In the genomic region with DNA sequence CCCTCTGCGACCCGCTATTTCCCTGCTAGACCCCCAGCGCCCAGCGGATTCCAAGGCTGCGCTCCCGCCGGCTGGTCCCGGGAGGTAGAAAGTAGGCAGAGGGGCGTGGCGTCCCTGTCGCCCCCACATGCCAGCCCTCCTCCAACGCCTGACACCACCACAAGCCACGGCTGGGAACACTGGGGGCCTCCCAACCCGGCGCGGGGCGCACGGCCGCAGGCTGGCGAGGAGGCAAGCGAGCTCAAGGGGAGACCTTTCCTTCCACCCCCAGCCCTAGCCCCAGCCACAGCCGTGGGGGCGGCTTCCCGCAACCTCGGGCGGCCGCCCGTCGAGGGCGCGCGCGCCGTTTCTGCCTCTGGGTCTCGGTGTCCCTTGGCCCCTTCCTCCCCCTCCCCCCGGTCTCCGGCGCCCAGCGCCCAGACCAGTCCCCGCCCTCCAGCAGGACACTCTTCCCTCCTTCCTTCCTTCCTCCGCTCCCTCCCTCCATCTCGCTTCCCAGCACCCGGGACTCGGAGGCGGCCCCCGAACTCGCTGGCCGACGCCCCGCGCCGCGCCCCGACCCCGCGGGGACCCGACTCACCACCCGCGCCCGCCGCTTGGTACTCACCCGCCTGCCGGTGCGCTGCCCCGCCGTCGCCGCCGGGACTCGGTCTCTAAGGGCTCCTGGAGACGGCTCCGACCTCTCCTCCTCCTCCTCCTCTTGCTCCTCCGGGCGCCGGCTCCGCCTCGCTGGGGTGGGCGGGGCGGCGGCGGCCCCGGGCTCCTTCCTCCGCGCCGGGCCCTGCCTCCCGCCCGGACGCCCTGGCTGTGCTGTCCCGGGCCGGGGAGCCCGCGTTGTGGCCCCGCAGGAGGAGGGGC, we compare ENCODE assay signal across 1 cellular context.
TF ChIP-seq lines count a peak whose summit lies in the region.

A gene (minus strand): TSS at position 731 of the 858 bp plus-strand sequence. CDS start 125,781 bp downstream, outside the sequence.

TF ChIP-seq in GM12878, 131 proteins besides CTCF, POLR2A, EP300 and RAD21:
- TF ChIP-seq NFXL1 (IDR thresholded peaks at IDR 0.05; ENCODE audit: borderline replicate concordance) (peak; percentile 75; the same call in 1 of the 2 replicates), ZNF217 (IDR thresholded peaks at IDR 0.05) (no peak), PAX5 (IDR thresholded peaks at IDR 0.05; ENCODE audit: borderline replicate concordance, low read depth, low read length) (no peak), LARP7 (IDR thresholded peaks at IDR 0.05) (peak; percentile 35; the same call in 1 of the 2 replicates), ZSCAN29 (IDR thresholded peaks at IDR 0.05) (0 out of 2 replicates have a peak, but pooled peaks have one; percentile 44), SUZ12 (IDR thresholded peaks at IDR 0.05; ENCODE audit: unreplicated experiment) (peak; percentile 84), GATAD2B (conservative IDR thresholded peaks at IDR 0.05; ENCODE audit: low read depth) (peak; percentile 20; the same call in 1 of the 2 replicates), BHLHE40 (IDR thresholded peaks at IDR 0.05; ENCODE audit: borderline replicate concordance in 1 of 2, low read depth in 2 of 2, low read length in 1 of 2) (peak in 1 of 2 experiments; percentile 37; a peak in 1 of 4 replicates), IKZF1 (conservative IDR thresholded peaks at IDR 0.05) (peak; percentile 77)
- TF ChIP-seq, protein P1, sequence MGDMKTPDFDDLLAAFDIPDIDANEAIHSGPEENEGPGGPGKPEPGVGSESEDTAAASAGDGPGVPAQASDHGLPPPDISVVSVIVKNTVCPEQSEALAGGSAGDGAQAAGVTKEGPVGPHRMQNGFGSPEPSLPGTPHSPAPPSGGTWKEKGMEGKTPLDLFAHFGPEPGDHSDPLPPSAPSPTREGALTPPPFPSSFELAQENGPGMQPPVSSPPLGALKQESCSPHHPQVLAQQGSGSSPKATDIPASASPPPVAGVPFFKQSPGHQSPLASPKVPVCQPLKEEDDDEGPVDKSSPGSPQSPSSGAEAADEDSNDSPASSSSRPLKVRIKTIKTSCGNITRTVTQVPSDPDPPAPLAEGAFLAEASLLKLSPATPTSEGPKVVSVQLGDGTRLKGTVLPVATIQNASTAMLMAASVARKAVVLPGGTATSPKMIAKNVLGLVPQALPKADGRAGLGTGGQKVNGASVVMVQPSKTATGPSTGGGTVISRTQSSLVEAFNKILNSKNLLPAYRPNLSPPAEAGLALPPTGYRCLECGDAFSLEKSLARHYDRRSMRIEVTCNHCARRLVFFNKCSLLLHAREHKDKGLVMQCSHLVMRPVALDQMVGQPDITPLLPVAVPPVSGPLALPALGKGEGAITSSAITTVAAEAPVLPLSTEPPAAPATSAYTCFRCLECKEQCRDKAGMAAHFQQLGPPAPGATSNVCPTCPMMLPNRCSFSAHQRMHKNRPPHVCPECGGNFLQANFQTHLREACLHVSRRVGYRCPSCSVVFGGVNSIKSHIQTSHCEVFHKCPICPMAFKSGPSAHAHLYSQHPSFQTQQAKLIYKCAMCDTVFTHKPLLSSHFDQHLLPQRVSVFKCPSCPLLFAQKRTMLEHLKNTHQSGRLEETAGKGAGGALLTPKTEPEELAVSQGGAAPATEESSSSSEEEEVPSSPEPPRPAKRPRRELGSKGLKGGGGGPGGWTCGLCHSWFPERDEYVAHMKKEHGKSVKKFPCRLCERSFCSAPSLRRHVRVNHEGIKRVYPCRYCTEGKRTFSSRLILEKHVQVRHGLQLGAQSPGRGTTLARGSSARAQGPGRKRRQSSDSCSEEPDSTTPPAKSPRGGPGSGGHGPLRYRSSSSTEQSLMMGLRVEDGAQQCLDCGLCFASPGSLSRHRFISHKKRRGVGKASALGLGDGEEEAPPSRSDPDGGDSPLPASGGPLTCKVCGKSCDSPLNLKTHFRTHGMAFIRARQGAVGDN (IDR thresholded peaks at IDR 0.05), result 0 out of 2 replicates have a peak, but pooled peaks have one; percentile 15
- TF ChIP-seq, protein P2, sequence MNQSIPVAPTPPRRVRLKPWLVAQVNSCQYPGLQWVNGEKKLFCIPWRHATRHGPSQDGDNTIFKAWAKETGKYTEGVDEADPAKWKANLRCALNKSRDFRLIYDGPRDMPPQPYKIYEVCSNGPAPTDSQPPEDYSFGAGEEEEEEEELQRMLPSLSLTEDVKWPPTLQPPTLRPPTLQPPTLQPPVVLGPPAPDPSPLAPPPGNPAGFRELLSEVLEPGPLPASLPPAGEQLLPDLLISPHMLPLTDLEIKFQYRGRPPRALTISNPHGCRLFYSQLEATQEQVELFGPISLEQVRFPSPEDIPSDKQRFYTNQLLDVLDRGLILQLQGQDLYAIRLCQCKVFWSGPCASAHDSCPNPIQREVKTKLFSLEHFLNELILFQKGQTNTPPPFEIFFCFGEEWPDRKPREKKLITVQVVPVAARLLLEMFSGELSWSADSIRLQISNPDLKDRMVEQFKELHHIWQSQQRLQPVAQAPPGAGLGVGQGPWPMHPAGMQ (IDR thresholded peaks at IDR 0.05; ENCODE audit: borderline replicate concordance), result no peak
- TF ChIP-seq, protein P3, sequence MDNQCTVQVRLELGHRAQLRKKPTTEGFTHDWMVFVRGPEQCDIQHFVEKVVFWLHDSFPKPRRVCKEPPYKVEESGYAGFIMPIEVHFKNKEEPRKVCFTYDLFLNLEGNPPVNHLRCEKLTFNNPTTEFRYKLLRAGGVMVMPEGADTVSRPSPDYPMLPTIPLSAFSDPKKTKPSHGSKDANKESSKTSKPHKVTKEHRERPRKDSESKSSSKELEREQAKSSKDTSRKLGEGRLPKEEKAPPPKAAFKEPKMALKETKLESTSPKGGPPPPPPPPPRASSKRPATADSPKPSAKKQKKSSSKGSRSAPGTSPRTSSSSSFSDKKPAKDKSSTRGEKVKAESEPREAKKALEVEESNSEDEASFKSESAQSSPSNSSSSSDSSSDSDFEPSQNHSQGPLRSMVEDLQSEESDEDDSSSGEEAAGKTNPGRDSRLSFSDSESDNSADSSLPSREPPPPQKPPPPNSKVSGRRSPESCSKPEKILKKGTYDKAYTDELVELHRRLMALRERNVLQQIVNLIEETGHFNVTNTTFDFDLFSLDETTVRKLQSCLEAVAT (IDR thresholded peaks at IDR 0.05), result no peak
